ENCODE assay signal across 2 cellular contexts in the genomic region with DNA sequence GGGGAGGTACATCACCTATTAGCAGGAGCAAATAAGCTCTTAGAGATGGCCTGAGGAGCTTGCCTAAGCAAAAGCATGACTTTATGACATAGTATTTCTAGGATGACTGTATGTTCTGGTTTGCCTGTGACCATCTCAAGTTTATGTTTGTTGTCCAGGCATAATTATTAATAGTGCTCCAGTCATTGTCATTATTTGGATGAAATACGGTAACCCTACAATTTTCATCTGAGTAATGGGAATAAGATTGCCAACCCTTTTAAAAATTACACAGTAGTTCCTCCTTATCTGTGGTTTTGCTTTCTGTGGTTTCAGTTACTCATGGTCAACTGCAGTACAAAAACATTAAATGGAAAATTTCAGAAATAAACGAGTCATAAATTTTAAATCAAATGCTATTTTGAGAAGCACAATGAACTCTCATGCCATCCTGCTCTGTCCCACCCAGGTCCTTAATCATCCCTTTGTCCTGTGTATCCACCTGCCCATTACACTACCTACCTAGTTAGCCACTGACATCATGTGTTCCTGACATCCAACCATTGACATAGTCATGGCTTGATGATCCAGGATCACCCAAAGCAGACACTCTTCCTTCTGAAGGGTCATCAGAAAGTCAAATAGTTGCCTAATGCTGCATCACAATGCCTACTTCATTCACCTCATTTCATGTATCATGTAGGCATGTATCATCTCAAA.
TF ChIP-seq lines count a peak whose summit lies in the region.

No MANE protein-coding gene starts in this region.

TF ChIP-seq in IMR-90, 13 proteins besides CTCF, POLR2A, EP300 and RAD21:
- TF ChIP-seq FOS (IDR thresholded peaks at IDR 0.05; ENCODE audit: low read depth, low read length) (peak; percentile 18; the same call in 1 of the 2 replicates), CEBPB (IDR thresholded peaks at IDR 0.05; ENCODE audit: low read depth, low read length) (peak; percentile 72), CHD1 (IDR thresholded peaks at IDR 0.05; ENCODE audit: low read depth, low read length) (no peak)

TF ChIP-seq in WTC11, 78 proteins besides CTCF, POLR2A, EP300 and RAD21:
- TF ChIP-seq ZMAT4 (CRISPR knock-in tag; IDR thresholded peaks at IDR 0.05) (no peak), ZNF219 (CRISPR knock-in tag; IDR thresholded peaks at IDR 0.05; ENCODE audit: borderline replicate concordance) (no peak), NR1H2 (CRISPR knock-in tag; IDR thresholded peaks at IDR 0.05) (no peak), ATF3 (CRISPR knock-in tag; conservative IDR thresholded peaks at IDR 0.05) (no peak), OVOL2 (CRISPR knock-in tag; IDR thresholded peaks at IDR 0.05; ENCODE audit: borderline replicate concordance) (no peak), ELF4 (CRISPR knock-in tag; IDR thresholded peaks at IDR 0.05; ENCODE audit: low read depth) (no peak), FOXP1 (CRISPR knock-in tag; IDR thresholded peaks at IDR 0.05; ENCODE audit: borderline replicate concordance) (no peak), HMGXB4 (CRISPR knock-in tag; IDR thresholded peaks at IDR 0.05) (no peak), ZNF423 (CRISPR knock-in tag; IDR thresholded peaks at IDR 0.05) (no peak), FOXK1 (CRISPR knock-in tag; IDR thresholded peaks at IDR 0.05) (no peak), SOX15 (CRISPR knock-in tag; IDR thresholded peaks at IDR 0.05) (no peak), ZNF416 (CRISPR knock-in tag; IDR thresholded peaks at IDR 0.05) (no peak), CREB1 (CRISPR knock-in tag; IDR thresholded peaks at IDR 0.05) (no peak)
- TF ChIP-seq, protein P1, sequence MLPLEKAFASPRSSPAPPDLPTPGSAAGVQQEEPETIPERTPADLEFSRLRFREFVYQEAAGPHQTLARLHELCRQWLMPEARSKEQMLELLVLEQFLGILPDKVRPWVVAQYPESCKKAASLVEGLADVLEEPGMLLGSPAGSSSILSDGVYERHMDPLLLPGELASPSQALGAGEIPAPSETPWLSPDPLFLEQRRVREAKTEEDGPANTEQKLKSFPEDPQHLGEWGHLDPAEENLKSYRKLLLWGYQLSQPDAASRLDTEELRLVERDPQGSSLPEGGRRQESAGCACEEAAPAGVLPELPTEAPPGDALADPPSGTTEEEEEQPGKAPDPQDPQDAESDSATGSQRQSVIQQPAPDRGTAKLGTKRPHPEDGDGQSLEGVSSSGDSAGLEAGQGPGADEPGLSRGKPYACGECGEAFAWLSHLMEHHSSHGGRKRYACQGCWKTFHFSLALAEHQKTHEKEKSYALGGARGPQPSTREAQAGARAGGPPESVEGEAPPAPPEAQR (CRISPR knock-in tag; IDR thresholded peaks at IDR 0.05), result no peak
- TF ChIP-seq, protein P2, sequence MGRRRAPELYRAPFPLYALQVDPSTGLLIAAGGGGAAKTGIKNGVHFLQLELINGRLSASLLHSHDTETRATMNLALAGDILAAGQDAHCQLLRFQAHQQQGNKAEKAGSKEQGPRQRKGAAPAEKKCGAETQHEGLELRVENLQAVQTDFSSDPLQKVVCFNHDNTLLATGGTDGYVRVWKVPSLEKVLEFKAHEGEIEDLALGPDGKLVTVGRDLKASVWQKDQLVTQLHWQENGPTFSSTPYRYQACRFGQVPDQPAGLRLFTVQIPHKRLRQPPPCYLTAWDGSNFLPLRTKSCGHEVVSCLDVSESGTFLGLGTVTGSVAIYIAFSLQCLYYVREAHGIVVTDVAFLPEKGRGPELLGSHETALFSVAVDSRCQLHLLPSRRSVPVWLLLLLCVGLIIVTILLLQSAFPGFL (CRISPR knock-in tag; IDR thresholded peaks at IDR 0.05; ENCODE audit: borderline replicate concordance), result no peak
- TF ChIP-seq, protein P3, sequence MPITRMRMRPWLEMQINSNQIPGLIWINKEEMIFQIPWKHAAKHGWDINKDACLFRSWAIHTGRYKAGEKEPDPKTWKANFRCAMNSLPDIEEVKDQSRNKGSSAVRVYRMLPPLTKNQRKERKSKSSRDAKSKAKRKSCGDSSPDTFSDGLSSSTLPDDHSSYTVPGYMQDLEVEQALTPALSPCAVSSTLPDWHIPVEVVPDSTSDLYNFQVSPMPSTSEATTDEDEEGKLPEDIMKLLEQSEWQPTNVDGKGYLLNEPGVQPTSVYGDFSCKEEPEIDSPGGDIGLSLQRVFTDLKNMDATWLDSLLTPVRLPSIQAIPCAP (CRISPR knock-in tag; IDR thresholded peaks at IDR 0.05), result no peak
